ENCODE assay signal across 9 cellular contexts in genomic region chr2:25473758-25474335, GRCh38.
DNase-seq lines count a peak whose midpoint lies in the region; ATAC-seq and TF ChIP-seq lines count a peak whose summit lies in the region.
"Had no signal": no experiment of that assay in that cellular context is flagged by ENCODE, and none has a peak within 500 bp of the region (broad histone marks: within the 10 kb centered on the region; RNA-seq: fewer than 3 reads in every experiment).

No MANE protein-coding gene starts in this region.

- no peak for TF ChIP-seq CTCF in WERI-Rb-1 (IDR thresholded peaks at IDR 0.05; ENCODE audit: low read depth, low read length)
- no peak for TF ChIP-seq CTCF in left lung (IDR thresholded peaks at IDR 0.05)
- no peak for TF ChIP-seq CTCF in right lobe of liver (IDR thresholded peaks at IDR 0.05)
- no peak for TF ChIP-seq CTCF in nephron progenitor cell (IDR thresholded peaks at IDR 0.05)

- H3K36me3 ChIP-seq in WERI-Rb-1: no peaks in the 10 kb centered on the region; the same call in none of the 2 replicates
- no peaks in the 10 kb centered on the region for H3K36me3 ChIP-seq in left lung
- H3K36me3 ChIP-seq in right lobe of liver: no peaks in the 10 kb centered on the region

- H3K4me1 Mint-ChIP-seq in nephron progenitor cell: peaks cover 4% of the 10 kb centered on the region
- H3K4me1 Mint-ChIP-seq: central memory CD8-positive, alpha-beta T cell had no signal

- intact Hi-C loops in left lung (cut with DNase I) (no loop called here), right lobe of liver (cut with DNase I) (no loop called here)

- peaks cover 7% of the 10 kb centered on the region for H3K27me3 Mint-ChIP-seq in nephron progenitor cell (ENCODE audit: low read depth, poor library complexity)
- H3K27me3 Mint-ChIP-seq: central memory CD8-positive, alpha-beta T cell had no signal

- H3K27me3 ChIP-seq in WERI-Rb-1 (ENCODE audit: insufficient read depth, low read depth, severe bottlenecking): no peaks in the 10 kb centered on the region
- H3K27me3 ChIP-seq in left lung: no peaks in the 10 kb centered on the region
- no peaks in the 10 kb centered on the region for H3K27me3 ChIP-seq in right lobe of liver

- DNase-seq in DMS153 (lab: John Stamatoyannopoulos, UW) (peak; percentile 5), NCI-H2029 (lab: John Stamatoyannopoulos, UW) (peak; percentile 57), WERI-Rb-1 (peak; percentile 72), left lung (no peak), GM19238 (ENCODE audit: insufficient read length, low spot score) (no peak), right lobe of liver (no peak), nephron progenitor cell (no peak)
- no peak for DNase-seq in activated CD4-positive, CD25-positive, alpha-beta regulatory T cell (lab: John Stamatoyannopoulos, UW)

- ATAC-seq in left lung (peak; percentile 52), right lobe of liver (no peak)

- peaks cover 0 to 4% of the 10 kb centered on the region in 2 donors for H3K4me1 ChIP-seq in left lung
- H3K4me1 ChIP-seq in right lobe of liver: no peaks in the 10 kb centered on the region

- peaks cover 35% of the 10 kb centered on the region for H3K9me3 Mint-ChIP-seq in nephron progenitor cell
- H3K9me3 Mint-ChIP-seq: central memory CD8-positive, alpha-beta T cell had no signal

- no peak overlapping the region for H3K27ac Mint-ChIP-seq in nephron progenitor cell

- H3K4me3 Mint-ChIP-seq in nephron progenitor cell: no peak overlapping the region
- H3K4me3 Mint-ChIP-seq: central memory CD8-positive, alpha-beta T cell had no signal

- H3K9me3 ChIP-seq in WERI-Rb-1 (ENCODE audit: severe bottlenecking) (peaks cover 5% of the 10 kb centered on the region), left lung (peaks cover 0 to 14% of the 10 kb centered on the region in 2 donors), right lobe of liver (no peaks in the 10 kb centered on the region)

- H3K4me3 ChIP-seq in WERI-Rb-1 (ENCODE audit: low read depth, low read length): no peak overlapping the region
- H3K4me3 ChIP-seq in left lung: no peak overlapping the region
- no peak overlapping the region for H3K4me3 ChIP-seq in right lobe of liver

- H3K36me3 Mint-ChIP-seq in nephron progenitor cell (ENCODE audit: low read depth): peaks cover 70% of the 10 kb centered on the region

- H3K27ac ChIP-seq in WERI-Rb-1: no peak overlapping the region
- no peak overlapping the region for H3K27ac ChIP-seq in left lung
- no peak overlapping the region for H3K27ac ChIP-seq in right lobe of liver

- TF ChIP-seq POLR2A in right lobe of liver (IDR thresholded peaks at IDR 0.05): no peak

- WGBS in right lobe of liver (ENCODE audit: insufficient coverage, low coverage, low lambda C conversion rate, missing lambda C conversion rate): 69% methylated on average over 12 of the region's 12 CpGs

Comparison
In these comparisons a context has a peak if more than half of its experiments do, and no peak if none do; other contexts are left out.
1. DNase-seq: peak in DMS153 (single experiment), NCI-H2029 (single experiment) and WERI-Rb-1 (single experiment); none in left lung (0 of 2), GM19238 (single experiment), activated CD4-positive, CD25-positive, alpha-beta regulatory T cell (0 of 4), right lobe of liver (0 of 3) and nephron progenitor cell (single experiment).